In genomic region chr9:3040761-3041160, GRCh38 we compare ENCODE assay signal across 26 cellular contexts.
"Had no signal": no experiment of that assay in that cellular context is flagged by ENCODE, and none has a peak within 500 bp of the region (broad histone marks: within the 10 kb centered on the region; RNA-seq: fewer than 3 reads in every experiment).

No MANE protein-coding gene starts in this region.

- H3K4me3 ChIP-seq: adrenal gland, breast epithelium, SJSA1 had no signal

- H3K4me3 Mint-ChIP-seq: activated CD8-positive, alpha-beta T cell treated with anti-CD3 and anti-CD28 coated beads for 36 hours; activated naive CD8-positive, alpha-beta T cell treated with anti-CD3 and anti-CD28 coated beads, Interleukin-2, amount 10 ng/mL, durations not matched to agents 7 days and 5 days; activated T-cell treated with anti-CD3 and anti-CD28 coated beads, Interleukin-2, amount 50 U/mL, for 72 hours; T-helper 1 cell treated with Interleukin-12 subunit alpha and Interleukin-12 subunit beta and Interleukin-4 antibody, amounts not matched to agents 30 μg/mL and 1 μg/mL, for 36 hours had no signal

- H3K9me3 ChIP-seq: adrenal gland, breast epithelium, SJSA1 had no signal

- H3K9me3 Mint-ChIP-seq: activated CD8-positive, alpha-beta T cell treated with anti-CD3 and anti-CD28 coated beads for 36 hours; activated naive CD8-positive, alpha-beta T cell treated with anti-CD3 and anti-CD28 coated beads, Interleukin-2, amount 10 ng/mL, durations not matched to agents 7 days and 5 days; activated T-cell treated with anti-CD3 and anti-CD28 coated beads, Interleukin-2, amount 50 U/mL, for 72 hours; activated T-helper 2 cell treated with anti-CD3 and anti-CD28 coated beads, Interferon-gamma antibody, Interleukin-2, Interleukin-4, amounts not matched to agents 10 μg/mL and 5 μg/mL and 100 μg/mL, durations not matched to agents 14 hours and 24 hours and 36 hours; T-helper 1 cell treated with Interleukin-12 subunit alpha and Interleukin-12 subunit beta and Interleukin-4 antibody, amounts not matched to agents 30 μg/mL and 1 μg/mL, for 36 hours had no signal

- ATAC-seq: activated CD4-positive, CD25-positive, alpha-beta regulatory T cell treated with anti-CD3 and anti-CD28 coated beads, Interleukin-2, amount 50 U/mL, for 24 hours; activated CD8-positive, alpha-beta T cell treated with anti-CD3 and anti-CD28 coated beads for 36 hours; activated T-cell treated with anti-CD3 and anti-CD28 coated beads, Interleukin-2, amount 50 U/mL, for 72 hours; PC-3; SK-N-SH treated with all-trans-retinoic acid at 6 μM for 48 hours had no signal

- DNase-seq: activated CD4-positive, alpha-beta T cell treated with anti-CD3 and anti-CD28 coated beads for 4 hours; activated CD8-positive, alpha-beta memory T cell treated with anti-CD3 and anti-CD28 coated beads, Interleukin-2, amount 50 U/mL, for 4 hours; activated CD8-positive, alpha-beta T cell treated with anti-CD3 and anti-CD28 coated beads for 36 hours; activated gamma-delta T cell treated with Interleukin-2 at 50 U/mL for 16 hours; activated naive CD4-positive, alpha-beta T cell treated with anti-CD3 and anti-CD28 coated beads, Interleukin-2, amount 50 U/mL, for 16 hours; activated naive CD8-positive, alpha-beta T cell treated with anti-CD3 and anti-CD28 coated beads, Interleukin-2, amount 10 ng/mL, durations not matched to agents 7 days and 5 days; activated T-cell treated with anti-CD3 and anti-CD28 coated beads, Interleukin-2, amount 50 U/mL, for 72 hours; adrenal gland; anterior cingulate cortex; caudate nucleus; MM.1S; NCI-H1105; NCI-H1436; NCI-H1694 treated with DMSO at 0.1 percent for 48 hours; NCI-H2029 treated with DMSO at 0.1 percent for 48 hours; NCI-H510A treated with DMSO at 0.1 percent for 48 hours; NCI-H69; PC-3; SHP77; SW 1271 had no signal

- H3K27me3 Mint-ChIP-seq: activated naive CD8-positive, alpha-beta T cell treated with anti-CD3 and anti-CD28 coated beads, Interleukin-2, amount 10 ng/mL, durations not matched to agents 7 days and 5 days had no signal

- H3K36me3 Mint-ChIP-seq: activated naive CD8-positive, alpha-beta T cell treated with anti-CD3 and anti-CD28 coated beads, Interleukin-2, amount 10 ng/mL, durations not matched to agents 7 days and 5 days had no signal

- H3K36me3 ChIP-seq: adrenal gland, breast epithelium, SJSA1 had no signal

- H3K4me1 Mint-ChIP-seq: activated naive CD8-positive, alpha-beta T cell treated with anti-CD3 and anti-CD28 coated beads, Interleukin-2, amount 10 ng/mL, durations not matched to agents 7 days and 5 days had no signal

- H3K27ac Mint-ChIP-seq: activated CD8-positive, alpha-beta T cell treated with anti-CD3 and anti-CD28 coated beads for 36 hours; activated naive CD8-positive, alpha-beta T cell treated with anti-CD3 and anti-CD28 coated beads, Interleukin-2, amount 10 ng/mL, durations not matched to agents 7 days and 5 days; activated T-cell treated with anti-CD3 and anti-CD28 coated beads, Interleukin-2, amount 50 U/mL, for 72 hours; activated T-helper 2 cell treated with anti-CD3 and anti-CD28 coated beads, Interferon-gamma antibody, Interleukin-2, Interleukin-4, amounts not matched to agents 10 μg/mL and 5 μg/mL and 100 μg/mL, durations not matched to agents 14 hours and 24 hours and 36 hours; T-helper 1 cell treated with Interleukin-12 subunit alpha and Interleukin-12 subunit beta and Interleukin-4 antibody, amounts not matched to agents 30 μg/mL and 1 μg/mL, for 36 hours had no signal

- H3K27ac ChIP-seq: adrenal gland, breast epithelium, SJSA1 had no signal

- H3K27me3 ChIP-seq: adrenal gland, breast epithelium, SJSA1 had no signal

- H3K4me1 ChIP-seq: adrenal gland, breast epithelium had no signal
